1 cellular context compared by ENCODE assay signal in genomic region chr1:183583466-183583865, GRCh38.
TF ChIP-seq lines count a peak whose summit lies in the region.

No MANE protein-coding gene starts in this region.

TF ChIP-seq in HepG2, 621 proteins besides CTCF, POLR2A, EP300 and RAD21:
- TF ChIP-seq DDIT3 (CRISPR knock-in tag; IDR thresholded peaks at IDR 0.05) (no peak), MIXL1 (CRISPR knock-in tag; IDR thresholded peaks at IDR 0.05) (no peak), ZNF709 (CRISPR knock-in tag; IDR thresholded peaks at IDR 0.05) (no peak), ZNF619 (CRISPR knock-in tag; IDR thresholded peaks at IDR 0.05) (no peak), SIX4 (CRISPR knock-in tag; IDR thresholded peaks at IDR 0.05) (no peak), BHLHE40 (IDR thresholded peaks at IDR 0.05; ENCODE audit: low read length) (no peak), DR1 (CRISPR knock-in tag; IDR thresholded peaks at IDR 0.05) (no peak), MEIS1 (CRISPR knock-in tag; IDR thresholded peaks at IDR 0.05; ENCODE audit: borderline replicate concordance) (no peak), ZFP37 (CRISPR knock-in tag; IDR thresholded peaks at IDR 0.05; ENCODE audit: borderline replicate concordance) (no peak), ZNF501 (CRISPR knock-in tag; IDR thresholded peaks at IDR 0.05) (no peak), MAFG (CRISPR knock-in tag; IDR thresholded peaks at IDR 0.05) (no peak), THAP7 (CRISPR knock-in tag; IDR thresholded peaks at IDR 0.05) (no peak), ZNF841 (CRISPR knock-in tag; IDR thresholded peaks at IDR 0.05; ENCODE audit: borderline replicate concordance) (no peak)
